Comparison of ENCODE assay signal across 25 cellular contexts in the genomic region with DNA sequence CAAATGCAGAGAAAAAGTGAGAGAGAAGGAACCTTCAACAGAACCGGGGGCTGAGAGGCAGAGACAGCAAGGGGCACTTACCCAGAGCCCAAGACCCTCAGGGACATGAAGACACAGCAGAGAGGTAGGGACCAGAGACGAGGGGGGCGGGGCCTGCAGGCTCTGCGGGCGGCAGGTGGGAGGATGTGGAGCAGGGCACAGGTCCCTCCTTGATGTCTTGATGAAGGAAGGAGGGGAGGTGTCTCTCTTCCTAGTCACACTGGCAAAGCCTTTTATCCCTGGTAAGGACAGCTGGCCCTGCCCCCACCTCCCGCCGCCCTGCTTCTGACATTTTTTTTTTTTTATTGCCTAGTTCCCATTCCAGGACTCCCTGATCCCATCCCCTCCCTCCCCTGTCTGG. TPM values are rescaled to one million over a fixed set of nuclear protein-coding genes. Genes with fewer than 3 reads are reported as not detected.
"Had no signal": no experiment of that assay in that cellular context is flagged by ENCODE, and none has a peak within 500 bp of the region (broad histone marks: within the 10 kb centered on the region; RNA-seq: fewer than 3 reads in every experiment).

A gene with protein sequence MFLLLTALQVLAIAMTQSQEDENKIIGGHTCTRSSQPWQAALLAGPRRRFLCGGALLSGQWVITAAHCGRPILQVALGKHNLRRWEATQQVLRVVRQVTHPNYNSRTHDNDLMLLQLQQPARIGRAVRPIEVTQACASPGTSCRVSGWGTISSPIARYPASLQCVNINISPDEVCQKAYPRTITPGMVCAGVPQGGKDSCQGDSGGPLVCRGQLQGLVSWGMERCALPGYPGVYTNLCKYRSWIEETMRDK (minus strand): TSS at position 247 of the 400 bp plus-strand sequence. CDS start 273 bp downstream, outside the sequence.

- H3K4me1 Mint-ChIP-seq: brain, T-cell had no signal

- H3K27ac ChIP-seq: colonic mucosa, neural progenitor cell, ovary, psoas muscle, skin epidermis had no signal

- H3K36me3 Mint-ChIP-seq: brain, neural progenitor cell, T-cell had no signal

- DNase-seq: activated CD4-positive, alpha-beta T cell treated with anti-CD3 and anti-CD28 coated beads, Interleukin-2, amount 50 U/mL, for 4 hours; activated CD4-positive, CD25-positive, alpha-beta regulatory T cell treated with anti-CD3 and anti-CD28 coated beads, Interleukin-2, amount 50 U/mL, for 72 hours; activated T-cell treated with anti-CD3 and anti-CD28 coated beads, Interleukin-2, amount 50 U/mL, for 72 hours; anterior cingulate cortex; caudate nucleus; colonic mucosa; erythroblast; foreskin melanocyte; glutamatergic neuron; hippocampal formation; left ventricle myocardium superior; mucosa of descending colon; naive thymus-derived CD4-positive, alpha-beta T cell; ovary; psoas muscle; right cardiac atrium; T-cell; trophoblast cell had no signal

- H3K4me3 ChIP-seq: colonic mucosa, mucosa of descending colon, neural progenitor cell, ovary, psoas muscle, skin epidermis had no signal

- H3K4me1 ChIP-seq: colonic mucosa, neural progenitor cell, psoas muscle had no signal

- H3K9me3 ChIP-seq: colonic mucosa, mucosa of descending colon, ovary, psoas muscle had no signal

- H3K36me3 ChIP-seq: colonic mucosa, neural progenitor cell, ovary had no signal

- H3K4me2 ChIP-seq: neural progenitor cell had no signal

- H3K9ac ChIP-seq: neural progenitor cell had no signal

- H3K9me3 Mint-ChIP-seq: activated T-cell treated with anti-CD3 and anti-CD28 coated beads, Interleukin-2, amount 50 U/mL, for 72 hours; brain; memory B cell; neural progenitor cell; stimulated activated naive CD8-positive, alpha-beta T cell treated with anti-CD3 and anti-CD28 coated beads, Interleukin-15, Interleukin-2, amounts not matched to agents 100 ng/mL and 50 ng/mL, for 24 hours; T-cell had no signal

- H3K4me3 Mint-ChIP-seq: activated T-cell treated with anti-CD3 and anti-CD28 coated beads, Interleukin-2, amount 50 U/mL, for 72 hours; brain; memory B cell; naive thymus-derived CD4-positive, alpha-beta T cell; neural progenitor cell; stimulated activated naive CD8-positive, alpha-beta T cell treated with anti-CD3 and anti-CD28 coated beads, Interleukin-15, Interleukin-2, amounts not matched to agents 100 ng/mL and 50 ng/mL, for 24 hours; T-cell had no signal

- H3K27me3 ChIP-seq: colonic mucosa, neural progenitor cell, ovary had no signal

- H2AFZ ChIP-seq: neural progenitor cell had no signal

- H3K27ac Mint-ChIP-seq: activated T-cell treated with anti-CD3 and anti-CD28 coated beads, Interleukin-2, amount 50 U/mL, for 72 hours; brain; memory B cell; naive thymus-derived CD4-positive, alpha-beta T cell; neural progenitor cell; stimulated activated naive CD8-positive, alpha-beta T cell treated with anti-CD3 and anti-CD28 coated beads, Interleukin-15, Interleukin-2, amounts not matched to agents 100 ng/mL and 50 ng/mL, for 24 hours; T-cell had no signal

- FAIRE-seq: keratinocyte had no signal

- ATAC-seq: activated T-cell treated with anti-CD3 and anti-CD28 coated beads, Interleukin-2, amount 50 U/mL, for 72 hours; left ventricle myocardium superior; mucosa of descending colon; naive thymus-derived CD4-positive, alpha-beta T cell; psoas muscle; right cardiac atrium; T-cell had no signal

RNA-seq across cellular contexts. Expression of the gene that starts here (rescaled TPM):
- total RNA-seq: psoas muscle, temporal lobe had no signal
- polyA plus RNA-seq: naive thymus-derived CD4-positive, alpha-beta T cell; right cardiac atrium had no signal
